ENCODE assay signal across 9 cellular contexts in the genomic region with DNA sequence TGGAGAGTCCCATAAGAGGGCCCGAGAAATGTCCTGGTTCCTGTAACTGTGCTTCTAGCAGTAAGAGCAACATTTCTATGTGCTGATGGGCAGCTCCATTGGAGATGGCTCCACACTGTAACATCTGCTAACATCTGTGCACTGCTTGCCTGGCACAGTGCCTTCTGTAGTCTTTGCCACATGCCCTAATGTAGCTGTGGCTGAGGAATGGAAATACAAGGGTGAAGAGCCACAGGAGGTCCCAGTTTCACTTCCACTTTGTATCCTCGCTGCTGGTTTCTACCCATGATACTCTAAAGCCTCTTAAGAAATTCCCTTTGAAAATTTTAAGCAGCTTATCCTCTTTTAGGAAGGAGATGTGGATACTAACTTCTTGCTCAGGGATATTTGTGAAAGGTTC.
DNase-seq lines count a peak whose midpoint lies in the region; ATAC-seq and TF ChIP-seq lines count a peak whose summit lies in the region.
"Had no signal": no experiment of that assay in that cellular context is flagged by ENCODE, and none has a peak within 500 bp of the region (broad histone marks: within the 10 kb centered on the region; RNA-seq: fewer than 3 reads in every experiment).

No MANE protein-coding gene starts in this region.

- TF ChIP-seq POLR2A in esophagus squamous epithelium (IDR thresholded peaks at IDR 0.05): no peak

- H3K9me3 ChIP-seq in left ventricle myocardium inferior (replicated peaks): no peaks in the 10 kb centered on the region
- no peaks in the 10 kb centered on the region for H3K9me3 ChIP-seq in esophagus squamous epithelium

- H3K79me2 ChIP-seq in KMS-11 (ENCODE audit: insufficient read depth, low read depth): no peaks in the 10 kb centered on the region

- WGBS in esophagus squamous epithelium, 2 donors: 82 to 84% methylated on average over 2 of the region's 2 CpGs

- H3K4me1 ChIP-seq in KMS-11 (ENCODE audit: low read depth, poor library complexity, severe bottlenecking) (peaks cover 28% of the 10 kb centered on the region), left ventricle myocardium inferior (peaks cover 14% of the 10 kb centered on the region), esophagus squamous epithelium (peaks cover 0 to 7% (median 0%) of the 10 kb centered on the region in 3 donors)

- H3K9ac ChIP-seq in KMS-11: no peak overlapping the region

- peak overlapping the region; percentile 54 for H3K4me2 ChIP-seq in KMS-11

- intact Hi-C loops in left ventricle myocardium inferior (cut with micrococcal nuclease) (no loop called here), esophagus squamous epithelium (cut with DNase I) (no loop called here)

- no peaks in the 10 kb centered on the region for H4K20me1 ChIP-seq in KMS-11 (ENCODE audit: insufficient read depth)

- ATAC-seq in GM18498 (IDR thresholded peaks at IDR 0.05; ENCODE audit: unreplicated experiment): peak; percentile 95
- ATAC-seq in GM21723 (IDR thresholded peaks at IDR 0.05; ENCODE audit: unreplicated experiment): peak; percentile 81

- H2AFZ ChIP-seq in KMS-11 (ENCODE audit: low read depth): no peak overlapping the region

- peak overlapping the region; percentile 19; the same call in 1 of the 2 replicates for H3K27ac ChIP-seq in KMS-11
- peak overlapping the region; percentile 10 for H3K27ac ChIP-seq in left ventricle myocardium inferior (replicated peaks)
- H3K27ac ChIP-seq in esophagus squamous epithelium: no peak overlapping the region
- H3K27ac ChIP-seq: HL-60 had no signal

- no peaks in the 10 kb centered on the region for H3K36me3 ChIP-seq in KMS-11 (ENCODE audit: insufficient read depth)
- no peaks in the 10 kb centered on the region for H3K36me3 ChIP-seq in left ventricle myocardium inferior
- H3K36me3 ChIP-seq in esophagus squamous epithelium: no peaks in the 10 kb centered on the region

- no peaks in the 10 kb centered on the region for H3K27me3 ChIP-seq in KMS-11 (ENCODE audit: insufficient read depth, low read depth)
- no peaks in the 10 kb centered on the region for H3K27me3 ChIP-seq in left ventricle myocardium inferior (ENCODE audit: low read depth)
- H3K27me3 ChIP-seq in esophagus squamous epithelium: no peaks in the 10 kb centered on the region

- TF ChIP-seq CTCF in KMS-11 (conservative IDR thresholded peaks at IDR 0.05; ENCODE audit: low read depth, low read length): no peak
- TF ChIP-seq CTCF in left ventricle myocardium inferior (IDR thresholded peaks at IDR 0.05; ENCODE audit: borderline replicate concordance): no peak
- no peak for TF ChIP-seq CTCF in esophagus squamous epithelium (IDR thresholded peaks at IDR 0.05)

- H3K4me3 ChIP-seq in KMS-11 (IDR thresholded peaks at IDR 0.05; ENCODE audit: insufficient read depth, low read depth, low read length): no peak overlapping the region
- H3K4me3 ChIP-seq in left ventricle myocardium inferior: no peak overlapping the region
- no peak overlapping the region for H3K4me3 ChIP-seq in esophagus squamous epithelium

- no peak for DNase-seq in left ventricle myocardium inferior
- no peak for DNase-seq in DMS153 (lab: John Stamatoyannopoulos, UW)
- no peak for DNase-seq in superior temporal gyrus (ENCODE audit: extremely low spot score)
- DNase-seq in esophagus squamous epithelium (lab: John Stamatoyannopoulos, UW): no peak
- no peak for DNase-seq in iPS-NIHi7 (ENCODE audit: extremely low spot score)

Comparison
In these comparisons a context has a peak if more than half of its experiments do, and no peak if none do; other contexts are left out.
1. H3K27ac ChIP-seq: peak in KMS-11 (single experiment) and left ventricle myocardium inferior (single experiment); none in esophagus squamous epithelium (0 of 4).